9 cellular contexts compared by ENCODE assay signal in the genomic region with DNA sequence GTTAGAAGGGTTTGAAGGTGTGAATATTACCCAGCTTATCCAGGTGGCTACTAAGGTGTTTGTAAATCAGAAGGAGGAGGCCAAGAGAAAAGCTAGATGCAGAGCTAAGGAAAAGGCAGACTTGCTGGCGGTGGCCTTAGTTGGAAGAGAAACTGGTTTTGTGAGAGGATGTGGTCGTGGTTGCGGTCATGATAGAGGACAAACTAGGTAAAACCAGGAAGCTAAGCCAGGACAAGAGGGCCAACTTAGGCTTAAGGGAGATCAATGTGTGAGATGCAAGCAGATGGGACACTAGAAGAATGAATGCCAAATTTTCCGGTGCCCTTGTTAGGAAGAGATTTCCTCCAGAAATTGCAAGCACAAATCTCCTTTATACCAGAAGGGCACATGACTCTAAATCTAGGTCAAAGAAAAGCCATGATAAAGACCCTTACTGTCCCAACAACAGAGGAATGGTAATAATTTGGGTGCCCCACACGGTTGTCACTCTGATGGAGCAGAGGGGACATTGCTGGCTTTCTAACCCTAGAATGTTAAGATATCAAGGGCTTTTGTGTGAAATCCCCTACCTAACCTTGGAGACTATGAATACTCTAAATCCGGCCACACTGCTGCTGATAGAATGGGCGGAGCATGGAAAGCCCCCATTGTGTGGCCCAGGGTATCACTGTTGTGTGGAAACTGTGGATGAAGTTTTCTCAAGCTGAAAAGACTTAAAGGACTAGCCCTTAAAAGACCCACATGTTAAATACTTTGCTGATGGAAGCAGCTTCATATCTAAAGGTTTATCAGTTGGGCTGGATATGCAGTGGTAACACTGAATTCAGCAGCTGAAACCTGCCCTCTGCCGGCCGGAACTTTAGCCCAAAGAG. TPM values are rescaled to one million over a fixed set of nuclear protein-coding genes. Genes with fewer than 3 reads are reported as not detected.
A peak's percentile ranks its signal among the peaks of the same experiment; 100 is the strongest.
DNase-seq lines count a peak whose midpoint lies in the region; ATAC-seq and TF ChIP-seq lines count a peak whose summit lies in the region.
"Had no signal": no experiment of that assay in that cellular context is flagged by ENCODE, and none has a peak within 500 bp of the region (broad histone marks: within the 10 kb centered on the region; RNA-seq: fewer than 3 reads in every experiment).

No MANE protein-coding gene starts in this region.

- H3K9ac ChIP-seq in smooth muscle cell (ENCODE audit: low read depth) = no peak overlapping the region

- H3F3A ChIP-seq in smooth muscle cell (ENCODE audit: low read depth) = no peaks in the 10 kb centered on the region

- ATAC-seq in HG02571 (IDR thresholded peaks at IDR 0.05; ENCODE audit: unreplicated experiment) (peak; percentile 59), sciatic nerve (no peak)

- CTCF ChIA-PET in activated naive CD4-positive, alpha-beta T cell treated with anti-CD3 and anti-CD28 coated beads, Interleukin-2, amount 10 ng/mL, durations not matched to agents 7 days and 5 days (lab: Charles Lee) = interaction anchor here (0.7 to 2.8 kb wide), 6 partner anchors 9 to 88 kb away, joined by 3 to 23 read pairs (median 4); no protein-coding TSS in a partner anchor

- intact Hi-C loops in sciatic nerve (cut with DNase I) = no loop called here

- H3K4me1 Mint-ChIP-seq in activated naive CD4-positive, alpha-beta T cell treated with anti-CD3 and anti-CD28 coated beads, Interleukin-2, amount 10 ng/mL, durations not matched to agents 7 days and 5 days = peaks cover 30% of the 10 kb centered on the region

- H3K4me3 Mint-ChIP-seq in activated naive CD4-positive, alpha-beta T cell treated with anti-CD3 and anti-CD28 coated beads, Interleukin-2, amount 10 ng/mL, durations not matched to agents 7 days and 5 days = no peak overlapping the region

- peaks cover 25% of the 10 kb centered on the region for H3K9me3 Mint-ChIP-seq in activated naive CD4-positive, alpha-beta T cell treated with anti-CD3 and anti-CD28 coated beads, Interleukin-2, amount 10 ng/mL, durations not matched to agents 7 days and 5 days

- no peak overlapping the region for H3K27ac ChIP-seq in smooth muscle cell (ENCODE audit: low read depth)
- H3K27ac ChIP-seq: epithelial cell of prostate had no signal

- no peak overlapping the region for H3K4me3 ChIP-seq in smooth muscle cell

- 93% methylated on average over 9 of the region's 9 CpGs for WGBS in smooth muscle cell (ENCODE audit: low lambda C conversion rate)

- H2AFZ ChIP-seq in smooth muscle cell (ENCODE audit: low read depth) = no peak overlapping the region

- no peaks in the 10 kb centered on the region for H3K36me3 ChIP-seq in smooth muscle cell (ENCODE audit: low read depth)

- H3K27ac Mint-ChIP-seq in activated naive CD4-positive, alpha-beta T cell treated with anti-CD3 and anti-CD28 coated beads, Interleukin-2, amount 10 ng/mL, durations not matched to agents 7 days and 5 days = no peak overlapping the region

- peaks cover 24% of the 10 kb centered on the region for H3K27me3 Mint-ChIP-seq in activated naive CD4-positive, alpha-beta T cell treated with anti-CD3 and anti-CD28 coated beads, Interleukin-2, amount 10 ng/mL, durations not matched to agents 7 days and 5 days

- H3K79me2 ChIP-seq in smooth muscle cell (ENCODE audit: low read depth) = no peaks in the 10 kb centered on the region

- peaks cover 5% of the 10 kb centered on the region for H3K36me3 Mint-ChIP-seq in activated naive CD4-positive, alpha-beta T cell treated with anti-CD3 and anti-CD28 coated beads, Interleukin-2, amount 10 ng/mL, durations not matched to agents 7 days and 5 days

- H3K4me2 ChIP-seq in smooth muscle cell = no peak overlapping the region

- DNase-seq in stimulated activated naive CD4-positive, alpha-beta T cell treated with Interleukin-2 at 50 U/mL for 16 hours (lab: John Stamatoyannopoulos, UW) = peak; percentile 37
- DNase-seq in stimulated activated naive CD4-positive, alpha-beta T cell (lab: John Stamatoyannopoulos, UW) = no peak
- DNase-seq in NCI-H460 (ENCODE audit: extremely low read depth, low read depth) = peak; percentile 21
- peak; percentile 76 for DNase-seq in activated naive CD4-positive, alpha-beta T cell treated with anti-CD3 and anti-CD28 coated beads, Interleukin-2, amount 10 ng/mL, durations not matched to agents 7 days and 5 days
- DNase-seq in stimulated activated CD4-positive, alpha-beta T cell treated with anti-CD3 and anti-CD28 coated beads, Interleukin-4, amount 100 ng/mL, for 24 hours = peak; percentile 24
- DNase-seq in sciatic nerve (ENCODE audit: low spot score) = no peak
- DNase-seq in smooth muscle cell (lab: John Stamatoyannopoulos, UW; ENCODE audit: unreplicated experiment) = no peak

- no peaks in the 10 kb centered on the region for H4K20me1 ChIP-seq in smooth muscle cell (ENCODE audit: low read depth)

- H3K4me1 ChIP-seq in smooth muscle cell (ENCODE audit: low read depth) = no peaks in the 10 kb centered on the region

- H3K9me3 ChIP-seq in smooth muscle cell (replicated peaks; ENCODE audit: low read depth) = no peaks in the 10 kb centered on the region

- H3K27me3 ChIP-seq in smooth muscle cell (ENCODE audit: low read depth) = no peaks in the 10 kb centered on the region

- no peak for TF ChIP-seq CTCF in smooth muscle cell (IDR thresholded peaks at IDR 0.05; ENCODE audit: borderline replicate concordance, insufficient read depth, poor library complexity, severe bottlenecking)

RNA-seq across cellular contexts. Expression of a gene that starts 7.8 kb away (rescaled TPM):
- not detected in 2 replicates for total RNA-seq in NCI-H460 (2014; rRNA removed; shearing (Covaris generic))
- polyA plus RNA-seq in NCI-H460 (2014; cell fraction: nucleus; rRNA removed) = not detected in 2 replicates
- total RNA-seq in sciatic nerve = not detected
- total RNA-seq in smooth muscle cell = not detected in 2 replicates
- polyA plus RNA-seq in smooth muscle cell = not detected in 2 replicates

RNA-seq across cellular contexts. Expression of a gene that starts 53.6 kb away (rescaled TPM):
- total RNA-seq in NCI-H460 (2014; rRNA removed; shearing (Covaris generic)) = 25.5 and 29.4 TPM in 2 replicates
- polyA plus RNA-seq in NCI-H460 (2014; cell fraction: nucleus; rRNA removed) = 23.8 and 36.7 TPM in 2 replicates
- total RNA-seq in sciatic nerve (95.2 TPM), smooth muscle cell (83.7 and 88.3 TPM in 2 replicates)
- polyA plus RNA-seq in smooth muscle cell = 51.1 and 61.1 TPM in 2 replicates

Comparison
In these comparisons a context has a peak if more than half of its experiments do, and no peak if none do; other contexts are left out.
1. DNase-seq: peak in stimulated activated naive CD4-positive, alpha-beta T cell treated with Interleukin-2 at 50 U/mL for 16 hours (single experiment), NCI-H460 (single experiment), activated naive CD4-positive, alpha-beta T cell treated with anti-CD3 and anti-CD28 coated beads, Interleukin-2, amount 10 ng/mL, durations not matched to agents 7 days and 5 days (single experiment) and stimulated activated CD4-positive, alpha-beta T cell treated with anti-CD3 and anti-CD28 coated beads, Interleukin-4, amount 100 ng/mL, for 24 hours (single experiment); none in stimulated activated naive CD4-positive, alpha-beta T cell (0 of 6), sciatic nerve (single experiment) and smooth muscle cell (single experiment).